In genomic region chr11:44529895-44530412, GRCh38 we compare ENCODE assay signal across 19 cellular contexts. TPM values are rescaled to one million over a fixed set of nuclear protein-coding genes. Genes with fewer than 3 reads are reported as not detected.
DNase-seq lines count a peak whose midpoint lies in the region; ATAC-seq and TF ChIP-seq lines count a peak whose summit lies in the region.
"Had no signal": no experiment of that assay in that cellular context is flagged by ENCODE, and none has a peak within 500 bp of the region (broad histone marks: within the 10 kb centered on the region; RNA-seq: fewer than 3 reads in every experiment).

No MANE protein-coding gene starts in this region.

- H3K79me1 ChIP-seq in trophoblast cell (ENCODE audit: low read length) = no peaks in the 10 kb centered on the region

- TF ChIP-seq CTCF in neutrophil (IDR thresholded peaks at IDR 0.05) = no peak

- H3K4me3 ChIP-seq in H7 (ENCODE audit: insufficient read depth, low read depth, low read length) = no peak overlapping the region
- H3K4me3 ChIP-seq in neutrophil (ENCODE audit: low read depth in 1 of 2, low read length in 1 of 2) = peak overlapping the region in 1 of 2 experiments; percentile 7
- no peak overlapping the region for H3K4me3 ChIP-seq in trophoblast cell (ENCODE audit: low read depth, low read length)
- H3K4me3 ChIP-seq: breast epithelium, ovary, sigmoid colon had no signal

- no peak overlapping the region for H3K4ac ChIP-seq in trophoblast cell (ENCODE audit: low read depth, low read length)

- H3K4me3 Mint-ChIP-seq in activated CD4-positive, alpha-beta T cell treated with anti-CD3 and anti-CD28 coated beads, Interleukin-2, amount 10 ng/mL, durations not matched to agents 7 days and 5 days = peak overlapping the region; percentile 33
- H3K4me3 Mint-ChIP-seq in activated T-helper 17 cell treated with anti-CD3 and anti-CD28 coated beads, Interleukin-2, amount 50 U/mL, for 72 hours = peak overlapping the region; percentile 30
- H3K4me3 Mint-ChIP-seq: activated B cell treated with CpG ODN at 0.5 μM for 24 hours had no signal

- no peak overlapping the region for H3K23ac ChIP-seq in trophoblast cell (ENCODE audit: low read length)

- no CpG with 5 or more reads among the region's 7 CpGs for WGBS in trophoblast cell (ENCODE audit: extremely low coverage, insufficient coverage, insufficient read length)

- no peak overlapping the region for H3K9ac ChIP-seq in trophoblast cell (ENCODE audit: low read length)

- no peak overlapping the region for H2AFZ ChIP-seq in trophoblast cell (ENCODE audit: insufficient read depth, low read length, poor library complexity)

- H2BK120ac ChIP-seq in trophoblast cell (ENCODE audit: insufficient read depth, low read length, poor library complexity) = no peak overlapping the region

- H4K12ac ChIP-seq in trophoblast cell (ENCODE audit: low read depth, low read length) = no peak overlapping the region

- no peak overlapping the region for H2BK5ac ChIP-seq in trophoblast cell (ENCODE audit: low read depth, low read length, poor library complexity)

- H3K36me3 Mint-ChIP-seq in activated CD4-positive, alpha-beta T cell treated with anti-CD3 and anti-CD28 coated beads, Interleukin-2, amount 10 ng/mL, durations not matched to agents 7 days and 5 days (ENCODE audit: low read depth) = no peaks in the 10 kb centered on the region
- H3K36me3 Mint-ChIP-seq in activated T-helper 17 cell treated with anti-CD3 and anti-CD28 coated beads, Interleukin-2, amount 50 U/mL, for 72 hours (ENCODE audit: low read depth) = no peaks in the 10 kb centered on the region
- H3K36me3 Mint-ChIP-seq: CD4-positive, alpha-beta memory T cell had no signal

- no peak overlapping the region for H3K18ac ChIP-seq in trophoblast cell (ENCODE audit: low read length)

- CTCF ChIA-PET in activated CD4-positive, alpha-beta T cell treated with anti-CD3 and anti-CD28 coated beads, Interleukin-2, amount 10 ng/mL, durations not matched to agents 7 days and 5 days (lab: Charles Lee) = interaction anchor here (0.7 to 1.5 kb wide), 2 partner anchors 27 to 603 kb away, joined by 3 to 5 read pairs; no protein-coding TSS in a partner anchor

- no peak overlapping the region for H4K91ac ChIP-seq in trophoblast cell (ENCODE audit: low read depth, low read length)

- POLR2A ChIA-PET in activated CD4-positive, alpha-beta T cell treated with anti-CD3 and anti-CD28 coated beads, Interleukin-2, amount 10 ng/mL, durations not matched to agents 7 days and 5 days (lab: Charles Lee) = no interaction called here

- H3K27me3 ChIP-seq in H7 (ENCODE audit: control insufficient read depth, insufficient read depth, low read length) (no peaks in the 10 kb centered on the region), neutrophil (peaks cover 5% of the 10 kb centered on the region), trophoblast cell (ENCODE audit: insufficient read depth, low read length) (no peaks in the 10 kb centered on the region)
- H3K27me3 ChIP-seq: breast epithelium, ovary had no signal

- H2AK5ac ChIP-seq in trophoblast cell (ENCODE audit: low read length) = no peak overlapping the region

- H2BK12ac ChIP-seq in trophoblast cell (ENCODE audit: low read length) = no peak overlapping the region

- no peaks in the 10 kb centered on the region for H3K9me3 Mint-ChIP-seq in activated CD4-positive, alpha-beta T cell treated with anti-CD3 and anti-CD28 coated beads, Interleukin-2, amount 10 ng/mL, durations not matched to agents 7 days and 5 days
- no peaks in the 10 kb centered on the region for H3K9me3 Mint-ChIP-seq in activated T-helper 17 cell treated with anti-CD3 and anti-CD28 coated beads, Interleukin-2, amount 50 U/mL, for 72 hours
- H3K9me3 Mint-ChIP-seq: activated B cell treated with CpG ODN at 0.5 μM for 24 hours had no signal

- H3K79me2 ChIP-seq in trophoblast cell (ENCODE audit: control insufficient read depth, insufficient read depth, low read length, poor library complexity) = no peaks in the 10 kb centered on the region

- H3K27ac ChIP-seq in neutrophil (peak overlapping the region; percentile 78), trophoblast cell (ENCODE audit: low read depth, low read length) (no peak overlapping the region)
- H3K27ac ChIP-seq: ovary, sigmoid colon had no signal

- no peaks in the 10 kb centered on the region for H3K9me3 ChIP-seq in neutrophil
- H3K9me3 ChIP-seq in trophoblast cell (ENCODE audit: insufficient read depth, low read depth, low read length) = no peaks in the 10 kb centered on the region
- H3K9me3 ChIP-seq: breast epithelium, ovary, sigmoid colon had no signal

- peak overlapping the region; percentile 85 for H3K27ac Mint-ChIP-seq in activated CD4-positive, alpha-beta T cell treated with anti-CD3 and anti-CD28 coated beads, Interleukin-2, amount 10 ng/mL, durations not matched to agents 7 days and 5 days
- H3K27ac Mint-ChIP-seq in activated T-helper 17 cell treated with anti-CD3 and anti-CD28 coated beads, Interleukin-2, amount 50 U/mL, for 72 hours = peak overlapping the region; percentile 51
- H3K27ac Mint-ChIP-seq: activated B cell treated with CpG ODN at 0.5 μM for 24 hours had no signal

- H3K4me2 ChIP-seq in trophoblast cell (ENCODE audit: low read length) = no peak overlapping the region

- H3K4me1 Mint-ChIP-seq in activated CD4-positive, alpha-beta T cell treated with anti-CD3 and anti-CD28 coated beads, Interleukin-2, amount 10 ng/mL, durations not matched to agents 7 days and 5 days = peaks cover 26% of the 10 kb centered on the region
- H3K4me1 Mint-ChIP-seq in activated T-helper 17 cell treated with anti-CD3 and anti-CD28 coated beads, Interleukin-2, amount 50 U/mL, for 72 hours = peaks cover 18% of the 10 kb centered on the region

- DNase-seq in activated CD4-positive, alpha-beta T cell treated with anti-CD3 and anti-CD28 coated beads, Interleukin-2, amount 10 ng/mL, durations not matched to agents 7 days and 5 days = no peak
- no peak for DNase-seq in activated CD4-positive, alpha-beta T cell treated with anti-CD3 and anti-CD28 coated beads, Interleukin-2, amount 50 U/mL, for 4 hours
- DNase-seq in H7 (peak; percentile 4), superior temporal gyrus (ENCODE audit: extremely low spot score) (no peak), trophoblast cell (no peak), UCSD-AML1 (lab: John Stamatoyannopoulos, UW; ENCODE audit: unreplicated experiment) (no peak)
- DNase-seq: activated B cell treated with CpG ODN at 0.5 μM for 24 hours; activated CD8-positive, alpha-beta memory T cell treated with anti-CD3 and anti-CD28 coated beads, Interleukin-2, amount 50 U/mL, for 48 hours; DMS53; NCI-H1436 treated with DMSO at 0.1 percent for 48 hours; NCI-H2171; NCI-H526 treated with DMSO at 0.1 percent for 48 hours; ovary; sigmoid colon had no signal

- H3K4me1 ChIP-seq in neutrophil (ENCODE audit: control insufficient read depth in 1 of 2, insufficient read depth in 1 of 2, low read depth in 1 of 2, low read length in 1 of 2) (peaks cover 62 to 67% of the 10 kb centered on the region in 2 experiments), trophoblast cell (ENCODE audit: control insufficient read depth in 1 of 2, insufficient read depth in 2 of 2, low read length in 2 of 2) (peaks cover 8 to 15% of the 10 kb centered on the region in 2 experiments)
- H3K4me1 ChIP-seq: sigmoid colon had no signal

- no peak overlapping the region for H3K14ac ChIP-seq in trophoblast cell (ENCODE audit: low read length)

- no peaks in the 10 kb centered on the region for H3K36me3 ChIP-seq in H7 (replicated peaks; ENCODE audit: control insufficient read depth, insufficient read depth, low read length)
- no peaks in the 10 kb centered on the region for H3K36me3 ChIP-seq in neutrophil
- no peaks in the 10 kb centered on the region for H3K36me3 ChIP-seq in trophoblast cell (ENCODE audit: control insufficient read depth in 1 of 2, insufficient read depth in 2 of 2, low read length in 2 of 2)
- H3K36me3 ChIP-seq: breast epithelium, ovary, sigmoid colon had no signal

- H3K27me3 Mint-ChIP-seq in activated CD4-positive, alpha-beta T cell treated with anti-CD3 and anti-CD28 coated beads, Interleukin-2, amount 10 ng/mL, durations not matched to agents 7 days and 5 days = no peaks in the 10 kb centered on the region
- H3K27me3 Mint-ChIP-seq in activated T-helper 17 cell treated with anti-CD3 and anti-CD28 coated beads, Interleukin-2, amount 50 U/mL, for 72 hours = peaks cover 6% of the 10 kb centered on the region

- no peak overlapping the region for H4K8ac ChIP-seq in trophoblast cell (ENCODE audit: low read depth, low read length)

- ATAC-seq in activated T-helper 17 cell treated with anti-CD3 and anti-CD28 coated beads, Interleukin-2, amount 50 U/mL, for 72 hours (replicated peaks) = no peak
- ATAC-seq: Right ventricle myocardium inferior had no signal

RNA-seq across cellular contexts. Expression of gene CD82, which starts 35.5 kb away (rescaled TPM):
- total RNA-seq in activated CD4-positive, alpha-beta T cell treated with anti-CD3 and anti-CD28 coated beads, Interleukin-2, amount 10 ng/mL, durations not matched to agents 7 days and 5 days = 100 to 1,000 TPM; 126 to 128 TPM
- total RNA-seq in H7 (2014; rRNA removed; shearing (Covaris generic)) = 1.3 and 2.5 TPM in 2 replicates
- 100 to 1,000 TPM; 147 to 620 TPM for total RNA-seq in activated T-helper 17 cell treated with anti-CD3 and anti-CD28 coated beads, Interleukin-2, amount 50 U/mL, for 72 hours
- polyA plus RNA-seq in trophoblast cell (2013) = 0.61 and 1.0 TPM in 2 replicates

Comparison
In these comparisons a context has a peak if more than half of its experiments do, and no peak if none do; other contexts are left out.
1. RNA of gene CD82, which starts 35.5 kb away (total RNA-seq): 147 to 620 TPM in activated T-helper 17 cell treated with anti-CD3 and anti-CD28 coated beads, Interleukin-2, amount 50 U/mL, for 72 hours and 126 to 128 TPM in activated CD4-positive, alpha-beta T cell treated with anti-CD3 and anti-CD28 coated beads, Interleukin-2, amount 10 ng/mL, durations not matched to agents 7 days and 5 days; 1.3 to 2.5 TPM in H7; every median in the first group is over 10 times any median in the second.